Comparison of ENCODE assay signal across 27 cellular contexts in genomic region chr2:25620711-25621110, GRCh38.
"Had no signal": no experiment of that assay in that cellular context is flagged by ENCODE, and none has a peak within 500 bp of the region (broad histone marks: within the 10 kb centered on the region; RNA-seq: fewer than 3 reads in every experiment).

No MANE protein-coding gene starts in this region.

- H3K27ac ChIP-seq: left lung, lower lobe of right lung, right atrium auricular region, right lobe of liver, transverse colon, upper lobe of left lung, vagina had no signal

- H3K36me3 ChIP-seq: right atrium auricular region, transverse colon, vagina had no signal

- H3K9me3 ChIP-seq: left lung, lower lobe of right lung, mucosa of descending colon, right atrium auricular region, right lobe of liver, transverse colon, upper lobe of left lung, vagina had no signal

- H3K27ac Mint-ChIP-seq: immature natural killer cell; natural killer cell treated with Interleukin-12 subunit alpha and Interleukin-12 subunit beta and Interleukin-15 and Interleukin-18, amount 100 ng/mL, for 72 hours; progenitor cell of endocrine pancreas; stimulated activated memory B cell treated with anti-CD40 and anti-IgM and Interleukin-4, amounts not matched to agents 10 μg/mL and 1 μg/mL and 100 μg/mL, for 72 hours had no signal

- H3K9me3 Mint-ChIP-seq: immature natural killer cell; mesothelial cell of epicardium; naive thymus-derived CD4-positive, alpha-beta T cell; natural killer cell treated with Interleukin-12 subunit alpha and Interleukin-12 subunit beta and Interleukin-15 and Interleukin-18, amount 100 ng/mL, for 72 hours; neural crest cell; stimulated activated memory B cell treated with anti-CD40 and anti-IgM and Interleukin-4, amounts not matched to agents 10 μg/mL and 1 μg/mL and 100 μg/mL, for 72 hours; stimulated activated naive CD8-positive, alpha-beta T cell treated with anti-CD3 and anti-CD28 coated beads, Interleukin-15, amount 100 ng/mL, for 72 hours had no signal

- H3K4me3 Mint-ChIP-seq: immature natural killer cell; mesothelial cell of epicardium; naive thymus-derived CD4-positive, alpha-beta T cell; natural killer cell treated with Interleukin-12 subunit alpha and Interleukin-12 subunit beta and Interleukin-15 and Interleukin-18, amount 100 ng/mL, for 72 hours; neural crest cell; stimulated activated memory B cell treated with anti-CD40 and anti-IgM and Interleukin-4, amounts not matched to agents 10 μg/mL and 1 μg/mL and 100 μg/mL, for 72 hours; stimulated activated naive CD8-positive, alpha-beta T cell treated with anti-CD3 and anti-CD28 coated beads, Interleukin-15, amount 100 ng/mL, for 72 hours had no signal

- H3K27me3 ChIP-seq: left lung, right atrium auricular region, right lobe of liver, transverse colon, upper lobe of left lung, vagina had no signal

- H3K4me1 ChIP-seq: lower lobe of right lung had no signal

- H3K36me3 Mint-ChIP-seq: natural killer cell treated with Interleukin-12 subunit alpha and Interleukin-12 subunit beta and Interleukin-15 and Interleukin-18, amount 100 ng/mL, for 72 hours had no signal

- H3K4me1 Mint-ChIP-seq: immature natural killer cell; stimulated activated memory B cell treated with anti-CD40 and anti-IgM and Interleukin-4, amounts not matched to agents 10 μg/mL and 1 μg/mL and 100 μg/mL, for 72 hours; stimulated activated naive CD8-positive, alpha-beta T cell treated with anti-CD3 and anti-CD28 coated beads, Interleukin-15, amount 100 ng/mL, for 72 hours had no signal

- H3K27me3 Mint-ChIP-seq: naive thymus-derived CD4-positive, alpha-beta T cell; natural killer cell treated with Interleukin-12 subunit alpha and Interleukin-12 subunit beta and Interleukin-15 and Interleukin-18, amount 100 ng/mL, for 72 hours; progenitor cell of endocrine pancreas; stimulated activated memory B cell treated with anti-CD40 and anti-IgM and Interleukin-4, amounts not matched to agents 10 μg/mL and 1 μg/mL and 100 μg/mL, for 72 hours; stimulated activated naive CD8-positive, alpha-beta T cell treated with anti-CD3 and anti-CD28 coated beads, Interleukin-15, amount 100 ng/mL, for 72 hours had no signal

- DNase-seq: hippocampal formation; immature natural killer cell; kidney; left colon; left lung; lower lobe of right lung; mucosa of descending colon; naive thymus-derived CD4-positive, alpha-beta T cell; nucleus accumbens; right lobe of liver; stimulated activated CD4-positive, alpha-beta T cell treated with anti-CD3 and anti-CD28 coated beads, Interleukin-1b, Interleukin-23, amount 100 ng/mL, for 48 hours; stimulated activated CD4-positive, alpha-beta T cell treated with anti-CD3 and anti-CD28 coated beads, Interleukin-2, amount 100 ng/mL, for 48 hours; stimulated activated CD4-positive, alpha-beta T cell treated with anti-CD3 and anti-CD28 coated beads, Interleukin-4, amount 100 ng/mL, for 4 hours; stimulated activated CD8-positive, alpha-beta memory T cell treated with anti-CD3 and anti-CD28 coated beads, Interleukin-4, amount 100 ng/mL, for 48 hours; stimulated activated naive CD4-positive, alpha-beta T cell treated with Interleukin-2 at 50 U/mL for 16 hours; stimulated activated naive CD8-positive, alpha-beta T cell treated with anti-CD3 and anti-CD28 coated beads, Interleukin-15, amount 100 ng/mL, for 72 hours; substantia nigra; transverse colon; upper lobe of left lung had no signal

- ATAC-seq: left colon; left lung; lower lobe of right lung; mucosa of descending colon; naive thymus-derived CD4-positive, alpha-beta T cell; natural killer cell treated with Interleukin-12 subunit alpha and Interleukin-12 subunit beta and Interleukin-15 and Interleukin-18, amount 100 ng/mL, for 72 hours; right lobe of liver; stimulated activated memory B cell treated with anti-CD40 and anti-IgM and Interleukin-4, amounts not matched to agents 10 μg/mL and 1 μg/mL and 100 μg/mL, for 72 hours; stimulated activated naive CD8-positive, alpha-beta T cell treated with anti-CD3 and anti-CD28 coated beads, Interleukin-15, amount 100 ng/mL, for 72 hours had no signal

- H3K4me3 ChIP-seq: left lung, lower lobe of right lung, mucosa of descending colon, right atrium auricular region, right lobe of liver, smooth muscle cell, transverse colon, upper lobe of left lung, vagina had no signal
